8 cellular contexts compared by ENCODE assay signal in genomic region chr10:86757110-86757790, GRCh38. TPM values are rescaled to one million over a fixed set of nuclear protein-coding genes. Genes with fewer than 3 reads are reported as not detected.
DNase-seq lines count a peak whose midpoint lies in the region; ATAC-seq, FAIRE-seq and TF ChIP-seq lines count a peak whose summit lies in the region.

No MANE protein-coding gene starts in this region.

- no peak for FAIRE-seq in pancreas (lab: Jason Lieb, UNC)

- WGBS in pancreas, 2 donors = 1% methylated on average over 42 of the region's 42 CpGs

- CTCF ChIA-PET in A673 (lab: Charles Lee) (interaction anchor here (0.6 to 1.7 kb wide), 3 partner anchors 10 to 72 kb away, joined by 3 to 4 read pairs (median 3); no protein-coding TSS in a partner anchor), GM10248 (lab: Yijun Ruan, JAX) (interaction anchor here (0.6 to 3.3 kb wide), 5 partner anchors 11 to 209 kb away, joined by 3 to 12 read pairs (median 3); no protein-coding TSS in a partner anchor)

- DNase-seq in A673 (ENCODE audit: low spot score) (peak; percentile 84), NCI-H146 treated with DMSO at 0.1 percent for 48 hours (lab: John Stamatoyannopoulos, UW; ENCODE audit: unreplicated experiment) (peak; percentile 27), foreskin keratinocyte (peak in 1 of 2 donors; percentile 53), pancreas (peak in 5 of 6 donors; percentile 26 to 75 (median 52)), GM10248 (ENCODE audit: extremely low spot score) (no peak), GM19238 (ENCODE audit: insufficient read length, low spot score) (no peak)
- peak; percentile 40 to 47 for DNase-seq in activated T-cell treated with anti-CD3 and anti-CD28 coated beads, Interleukin-2, amount 50 U/mL, for 48 hours

- POLR2A ChIA-PET in A673 (lab: Charles Lee; ENCODE audit: low non-redundant PET) (interaction anchor here (0.6 kb wide), 1 partner anchor 63 kb away, joined by 4 read pairs; no protein-coding TSS in a partner anchor), GM10248 (lab: Yijun Ruan, JAX) (interaction anchor here (0.6 kb wide), 1 partner anchor 9 kb away, joined by 4 read pairs; no protein-coding TSS in a partner anchor)

- peak; percentile 43; the same call in 1 of the 2 replicates for TF ChIP-seq CTCF in A673 (conservative IDR thresholded peaks at IDR 0.05; ENCODE audit: low read depth, low read length)
- TF ChIP-seq CTCF in foreskin keratinocyte (conservative IDR thresholded peaks at IDR 0.05) = peak; percentile 42
- no peak for TF ChIP-seq CTCF in pancreas (IDR thresholded peaks at IDR 0.05)
- TF ChIP-seq CTCF in GM10248 (IDR thresholded peaks at IDR 0.05; ENCODE audit: control extremely low read depth, extremely low read depth, low read depth, missing control alignments) = no peak

- peaks cover 49% of the 10 kb centered on the region for H3K4me1 ChIP-seq in A673 (ENCODE audit: insufficient read depth, low read length, poor library complexity, severe bottlenecking)
- peaks cover 10% of the 10 kb centered on the region for H3K4me1 ChIP-seq in foreskin keratinocyte
- peaks cover 5 to 18% (median 5%) of the 10 kb centered on the region in 3 donors for H3K4me1 ChIP-seq in pancreas

- peak; percentile 5 for ATAC-seq in GM19397 (IDR thresholded peaks at IDR 0.05; ENCODE audit: unreplicated experiment)
- peak; percentile 8 for ATAC-seq in foreskin keratinocyte
- peak in 2 of 4 donors; percentile 1 to 3 for ATAC-seq in pancreas

- peaks cover 5% of the 10 kb centered on the region for H3K36me3 ChIP-seq in A673 (ENCODE audit: insufficient read depth, low read length, poor library complexity, severe bottlenecking)
- no peaks in the 10 kb centered on the region for H3K36me3 ChIP-seq in pancreas

- H3K27me3 ChIP-seq in A673 (replicated peaks; ENCODE audit: insufficient read depth, low read depth, low read length, poor library complexity) (no peaks in the 10 kb centered on the region), foreskin keratinocyte (no peaks in the 10 kb centered on the region), pancreas (no peaks in the 10 kb centered on the region)

- H3K4me3 ChIP-seq in A673 (ENCODE audit: low read depth, low read length, poor library complexity, severe bottlenecking) (peak overlapping the region; percentile 93), pancreas (peak overlapping the region; percentile 69 to 87 (median 78))

- intact Hi-C loops in A673 (cut with micrococcal nuclease; ENCODE audit: unreplicated experiment) = loop anchor here (2.0 to 5.0 kb wide), 2 partner anchors 42 to 130 kb away; no protein-coding TSS in a partner anchor
- intact Hi-C loops in pancreas (cut with DNase I) = no loop called here

- H3K27ac ChIP-seq in A673 (ENCODE audit: low read depth, low read length, poor library complexity, severe bottlenecking) (peak overlapping the region; percentile 97), foreskin keratinocyte (peak overlapping the region; percentile 34), pancreas (peak overlapping the region; percentile 78 to 97 (median 90))

- no peaks in the 10 kb centered on the region for H3K9me3 ChIP-seq in A673 (ENCODE audit: low read depth, low read length, poor library complexity, severe bottlenecking)
- no peaks in the 10 kb centered on the region for H3K9me3 ChIP-seq in pancreas

- no TSS peak for BruUV-seq in A673 (replicated peaks; lab: Mats Ljungman, UMichigan)

RNA-seq across cellular contexts. Expression of gene BMPR1A, which starts 0.8 kb away (rescaled TPM):
- total RNA-seq in A673 (2021) (112 and 136 TPM in 2 replicates), foreskin keratinocyte (26.1 and 26.9 TPM in 2 replicates), pancreas (10 to 100 TPM in 5 of 6 donors, 1 to 10 TPM in 1; 9.9 to 22.3 (median 13.5) TPM)
- polyA plus RNA-seq in foreskin keratinocyte (3.3 and 4.4 TPM in 2 replicates), pancreas (1 to 10 TPM; 3.5 to 6.6 TPM)

Comparison
In these comparisons a context has a peak if more than half of its experiments do, and no peak if none do; other contexts are left out.
1. DNase-seq: peak in A673 (single experiment), NCI-H146 treated with DMSO at 0.1 percent for 48 hours (single experiment), activated T-cell treated with anti-CD3 and anti-CD28 coated beads, Interleukin-2, amount 50 U/mL, for 48 hours (2 of 2) and pancreas (5 of 6); none in GM10248 (single experiment) and GM19238 (single experiment).
2. H3K27ac ChIP-seq: peak in every context shown above with its lines; median percentile 97 in A673; 90 in pancreas; 34 in foreskin keratinocyte.
3. CTCF ChIP-seq: peak in A673 (single experiment) and foreskin keratinocyte (single experiment); none in pancreas (0 of 4) and GM10248 (single experiment).